14 cellular contexts compared by ENCODE assay signal in genomic region chr16:11503566-11503965, GRCh38.
"Had no signal": no experiment of that assay in that cellular context is flagged by ENCODE, and none has a peak within 500 bp of the region (broad histone marks: within the 10 kb centered on the region; RNA-seq: fewer than 3 reads in every experiment).

No MANE protein-coding gene starts in this region.

- H3K9me3 Mint-ChIP-seq: activated CD4-positive, alpha-beta T cell treated with anti-CD3 and anti-CD28 coated beads, Interleukin-2, amount 10 ng/mL, durations not matched to agents 7 days and 5 days; activated T-cell treated with anti-CD3 and anti-CD28 coated beads, Interleukin-2, amount 50 U/mL, for 72 hours; immature natural killer cell had no signal

- H3K4me1 Mint-ChIP-seq: immature natural killer cell had no signal

- H3K27ac ChIP-seq: brain microvascular endothelial cell, epithelial cell of prostate, ovary, transverse colon had no signal

- H3K27me3 Mint-ChIP-seq: activated CD4-positive, alpha-beta T cell treated with anti-CD3 and anti-CD28 coated beads, Interleukin-2, amount 10 ng/mL, durations not matched to agents 7 days and 5 days; activated naive CD8-positive, alpha-beta T cell had no signal

- DNase-seq: activated CD4-positive, alpha-beta T cell treated with anti-CD3 and anti-CD28 coated beads, Interleukin-2, amount 10 ng/mL, durations not matched to agents 7 days and 5 days; activated CD8-positive, alpha-beta memory T cell treated with anti-CD3 and anti-CD28 coated beads, Interleukin-2, amount 50 U/mL, for 48 hours; activated gamma-delta T cell; activated T-cell treated with anti-CD3 and anti-CD28 coated beads, Interleukin-2, amount 50 U/mL, for 72 hours; brain microvascular endothelial cell; foreskin melanocyte; immature natural killer cell; ovary; stimulated activated naive CD4-positive, alpha-beta T cell treated with Interleukin-2 at 50 U/mL for 16 hours; T-helper 2 cell; transverse colon had no signal

- H3K36me3 ChIP-seq: brain microvascular endothelial cell, ovary, transverse colon had no signal

- FAIRE-seq: TTC549 had no signal

- H3K9me3 ChIP-seq: ovary, transverse colon had no signal

- ATAC-seq: activated T-cell treated with anti-CD3 and anti-CD28 coated beads, Interleukin-2, amount 50 U/mL, for 72 hours had no signal

- H3K4me3 ChIP-seq: ovary, transverse colon had no signal

- H3K4me3 Mint-ChIP-seq: activated CD4-positive, alpha-beta T cell treated with anti-CD3 and anti-CD28 coated beads, Interleukin-2, amount 10 ng/mL, durations not matched to agents 7 days and 5 days; activated naive CD8-positive, alpha-beta T cell; activated T-cell treated with anti-CD3 and anti-CD28 coated beads, Interleukin-2, amount 50 U/mL, for 72 hours; immature natural killer cell had no signal

- H3K27me3 ChIP-seq: brain microvascular endothelial cell, ovary, transverse colon had no signal

- H3K27ac Mint-ChIP-seq: activated CD4-positive, alpha-beta T cell treated with anti-CD3 and anti-CD28 coated beads, Interleukin-2, amount 10 ng/mL, durations not matched to agents 7 days and 5 days; activated naive CD8-positive, alpha-beta T cell; activated T-cell treated with anti-CD3 and anti-CD28 coated beads, Interleukin-2, amount 50 U/mL, for 72 hours; immature natural killer cell had no signal

- H3K36me3 Mint-ChIP-seq: activated naive CD8-positive, alpha-beta T cell had no signal
